1 cellular context compared by ENCODE assay signal in genomic region chr11:33663121-33663520, GRCh38.
TF ChIP-seq lines count a peak whose summit lies in the region.

No MANE protein-coding gene starts in this region.

TF ChIP-seq in H1, 55 proteins besides CTCF, POLR2A, EP300 and RAD21 (continued from another document):
- no peak for TF ChIP-seq PHF8 (conservative IDR thresholded peaks at IDR 0.05; ENCODE audit: low read depth, low read length)
- no peak for TF ChIP-seq BACH1 (IDR thresholded peaks at IDR 0.05; ENCODE audit: low read length)
- no peak for TF ChIP-seq TCF12 (IDR thresholded peaks at IDR 0.05; ENCODE audit: low read depth, low read length)
- no peak for TF ChIP-seq CHD1 (IDR thresholded peaks at IDR 0.05; ENCODE audit: low read depth, low read length)
TF ChIP-seq in H1: peak in this region for 0.
